In genomic region chr1:149102574-149102973, GRCh38 we compare ENCODE assay signal across 8 cellular contexts. TPM values are rescaled to one million over a fixed set of nuclear protein-coding genes. Genes with fewer than 3 reads are reported as not detected.
DNase-seq lines count a peak whose midpoint lies in the region; ATAC-seq and TF ChIP-seq lines count a peak whose summit lies in the region.
"Not testable (repeated sequence)": the region's sequence is repeated elsewhere in the genome, so short reads cannot be mapped to it uniquely, and the experiment has no call there.

No MANE protein-coding gene starts in this region.

- ATAC-seq in GM21381 (IDR thresholded peaks at IDR 0.05; ENCODE audit: unreplicated experiment), result peak; percentile 29
- peak; percentile 49 to 77 for ATAC-seq in activated naive CD4-positive, alpha-beta T cell treated with anti-CD3 and anti-CD28 coated beads, Interleukin-2, amount 50 U/mL, for 72 hours

- not testable (repeated sequence) for BruUV-seq in A673 (replicated peaks; lab: Mats Ljungman, UMichigan)

- peak overlapping the region; percentile 64 for H3K4me3 Mint-ChIP-seq in mesothelial cell of epicardium

- H3K79me2 ChIP-seq in KMS-11 (ENCODE audit: insufficient read depth, low read depth), result peaks cover 15% of the 10 kb centered on the region; the same call in 1 of the 2 replicates

- H3K4me3 ChIP-seq in A673 (ENCODE audit: low read depth, low read length, poor library complexity, severe bottlenecking) (peak overlapping the region; percentile 38), epithelial cell of proximal tubule (ENCODE audit: low read depth, low read length) (peak overlapping the region; percentile 41)
- not testable (repeated sequence) for H3K4me3 ChIP-seq in KMS-11 (IDR thresholded peaks at IDR 0.05; ENCODE audit: insufficient read depth, low read depth, low read length)

- POLR2A ChIA-PET in A673 (lab: Charles Lee; ENCODE audit: low non-redundant PET), result not testable (repeated sequence)

- peak overlapping the region; percentile 24; the same call in 1 of the 2 replicates for H3K4me2 ChIP-seq in KMS-11

- not testable (repeated sequence) for H3K36me3 Mint-ChIP-seq in activated naive CD4-positive, alpha-beta T cell treated with anti-CD3 and anti-CD28 coated beads, Interleukin-2, amount 50 U/mL, for 72 hours; mesothelial cell of epicardium

- not testable (repeated sequence) for H3K9me3 ChIP-seq in A673 (ENCODE audit: low read depth, low read length, poor library complexity, severe bottlenecking)

- CTCF ChIA-PET in A673 (lab: Charles Lee), result not testable (repeated sequence)

- peak overlapping the region; percentile 54; the same call in 1 of the 2 replicates for H2AFZ ChIP-seq in KMS-11 (ENCODE audit: low read depth)

- H3K27me3 Mint-ChIP-seq in mesothelial cell of epicardium (ENCODE audit: low read depth), result not testable (repeated sequence)

- not testable (repeated sequence) for H3K4me1 ChIP-seq in A673 (ENCODE audit: insufficient read depth, low read length, poor library complexity, severe bottlenecking); KMS-11 (ENCODE audit: low read depth, poor library complexity, severe bottlenecking)

- H3K36me3 ChIP-seq in A673 (ENCODE audit: insufficient read depth, low read length, poor library complexity, severe bottlenecking); KMS-11 (ENCODE audit: insufficient read depth): not testable (repeated sequence)

- H3K9ac ChIP-seq in KMS-11, result peak overlapping the region; percentile 60; the same call in 1 of the 2 replicates

- not testable (repeated sequence) for H3K27ac ChIP-seq in A673 (ENCODE audit: low read depth, low read length, poor library complexity, severe bottlenecking)
- H3K27ac ChIP-seq in KMS-11, result peak overlapping the region; percentile 62

- H3K27ac Mint-ChIP-seq in activated naive CD4-positive, alpha-beta T cell treated with anti-CD3 and anti-CD28 coated beads, Interleukin-2, amount 50 U/mL, for 72 hours, result peak overlapping the region in 1 of 2 donors; percentile 88
- not testable (repeated sequence) for H3K27ac Mint-ChIP-seq in mesothelial cell of epicardium

- H3K9me3 Mint-ChIP-seq in activated naive CD4-positive, alpha-beta T cell treated with anti-CD3 and anti-CD28 coated beads, Interleukin-2, amount 50 U/mL, for 72 hours; mesothelial cell of epicardium: not testable (repeated sequence)

- not testable (repeated sequence) for H4K20me1 ChIP-seq in KMS-11 (ENCODE audit: insufficient read depth)

- not testable (repeated sequence) for H3K27me3 ChIP-seq in A673 (replicated peaks; ENCODE audit: insufficient read depth, low read depth, low read length, poor library complexity); KMS-11 (ENCODE audit: insufficient read depth, low read depth)

- not testable (repeated sequence) for TF ChIP-seq CTCF in A673 (conservative IDR thresholded peaks at IDR 0.05; ENCODE audit: low read depth, low read length); KMS-11 (conservative IDR thresholded peaks at IDR 0.05; ENCODE audit: low read depth, low read length); epithelial cell of proximal tubule (conservative IDR thresholded peaks at IDR 0.05; ENCODE audit: low read depth, low read length); mesothelial cell of epicardium (IDR thresholded peaks at IDR 0.05; ENCODE audit: unreplicated experiment)

- intact Hi-C loops in A673 (cut with micrococcal nuclease; ENCODE audit: unreplicated experiment), result not testable (repeated sequence)

- not testable (repeated sequence) for H3K4me1 Mint-ChIP-seq in mesothelial cell of epicardium

- not testable (repeated sequence) for DNase-seq in A673 (ENCODE audit: low spot score); epithelial cell of proximal tubule (ENCODE audit: low read depth); mesothelial cell of epicardium (ENCODE audit: low spot score in 2 of 2, unreplicated experiment in 2 of 2)
- DNase-seq in activated CD4-positive, alpha-beta T cell treated with anti-CD3 and anti-CD28 coated beads for 4 hours, result peak; percentile 26 to 34
- peak; percentile 8 to 57 for DNase-seq in activated naive CD4-positive, alpha-beta T cell treated with anti-CD3 and anti-CD28 coated beads, Interleukin-2, amount 50 U/mL, for 72 hours (ENCODE audit: low spot score in 2 of 2)
- peak; percentile 10 to 20 for DNase-seq in stimulated activated CD4-positive, alpha-beta T cell treated with anti-CD3 and anti-CD28 coated beads, Interleukin-15, amount 100 ng/mL, for 48 hours (ENCODE audit: low read depth in 2 of 2)

RNA-seq across cellular contexts. Expression of gene NBPF9, which starts 0.8 kb away (rescaled TPM):
- total RNA-seq in A673 (2021), result 37.0 and 40.2 TPM in 2 replicates
- 10 to 100 TPM; 19.8 to 29.7 TPM for total RNA-seq in activated naive CD4-positive, alpha-beta T cell treated with anti-CD3 and anti-CD28 coated beads, Interleukin-2, amount 50 U/mL, for 72 hours
- total RNA-seq in epithelial cell of proximal tubule, result 8.3 and 8.8 TPM in 2 replicates
- 43.8 to 45.6 TPM (median 45.3 TPM) in 3 replicates for total RNA-seq in mesothelial cell of epicardium
